In genomic region chr6:87772597-87773530, GRCh38 we compare ENCODE assay signal across 1 cellular context.
TF ChIP-seq lines count a peak whose summit lies in the region.

No MANE protein-coding gene starts in this region.

TF ChIP-seq in HepG2, 621 proteins besides CTCF, POLR2A, EP300 and RAD21 (continued from another document and continues in another):
- TF ChIP-seq SNAPC4 (CRISPR knock-in tag; IDR thresholded peaks at IDR 0.05) (no peak), ZNF570 (CRISPR knock-in tag; IDR thresholded peaks at IDR 0.05; ENCODE audit: borderline replicate concordance) (no peak), TBX2 (CRISPR knock-in tag; IDR thresholded peaks at IDR 0.05; ENCODE audit: borderline replicate concordance) (peak; percentile 76), GATAD2A (CRISPR knock-in tag; IDR thresholded peaks at IDR 0.05) (peak; percentile 81; the same call in 1 of the 2 replicates), ZNF253 (CRISPR knock-in tag; IDR thresholded peaks at IDR 0.05; ENCODE audit: borderline replicate concordance) (no peak), ASH2L (IDR thresholded peaks at IDR 0.05; ENCODE audit: insufficient read length, low read depth, low read length) (peak; percentile 40), ZSCAN29 (CRISPR knock-in tag; conservative IDR thresholded peaks at IDR 0.05) (0 out of 2 replicates have a peak, but pooled peaks have one; percentile 46), SAP130 (CRISPR knock-in tag; IDR thresholded peaks at IDR 0.05; ENCODE audit: low read depth) (peak; percentile 17), NFYB (CRISPR knock-in tag; IDR thresholded peaks at IDR 0.05) (peak; percentile 68), MLXIP (CRISPR knock-in tag; IDR thresholded peaks at IDR 0.05; ENCODE audit: borderline replicate concordance) (no peak), ZNF7 (CRISPR knock-in tag; IDR thresholded peaks at IDR 0.05) (peak; percentile 7; the same call in 1 of the 2 replicates), SOX13 (IDR thresholded peaks at IDR 0.05) (peak; percentile 69; the same call in 1 of the 2 replicates), SOX13 (CRISPR knock-in tag; conservative IDR thresholded peaks at IDR 0.05 in 1 of 2, IDR thresholded peaks at IDR 0.05 in 1 of 2) (peak in 1 of 2 experiments; percentile 99; a peak in 2 of 4 replicates), RARA (CRISPR knock-in tag; IDR thresholded peaks at IDR 0.05) (peak; percentile 75), ZNF124 (CRISPR knock-in tag; IDR thresholded peaks at IDR 0.05) (no peak), DRAP1 (CRISPR knock-in tag; IDR thresholded peaks at IDR 0.05) (0 out of 2 replicates have a peak, but pooled peaks have one; percentile 16), ZBTB4 (CRISPR knock-in tag; IDR thresholded peaks at IDR 0.05; ENCODE audit: borderline replicate concordance) (0 out of 2 replicates have a peak, but pooled peaks have one; percentile 31), ZNF687 (CRISPR knock-in tag; IDR thresholded peaks at IDR 0.05) (peak; percentile 15; the same call in 1 of the 2 replicates), THRA (CRISPR knock-in tag; IDR thresholded peaks at IDR 0.05; ENCODE audit: borderline replicate concordance) (0 out of 2 replicates have a peak, but pooled peaks have one; percentile 29), BCL6 (CRISPR knock-in tag; IDR thresholded peaks at IDR 0.05) (peak; percentile 78), SMAD1 (CRISPR knock-in tag; IDR thresholded peaks at IDR 0.05; ENCODE audit: borderline replicate concordance, low read depth) (0 out of 2 replicates have a peak, but pooled peaks have one; percentile 49), ZNF292 (CRISPR knock-in tag; IDR thresholded peaks at IDR 0.05; ENCODE audit: borderline replicate concordance, low read depth) (peak; percentile 80; the same call in 1 of the 2 replicates), RBFOX2 (IDR thresholded peaks at IDR 0.05; ENCODE audit: low read depth, low read length) (no peak), ELF4 (CRISPR knock-in tag; IDR thresholded peaks at IDR 0.05; ENCODE audit: borderline replicate concordance) (peak; percentile 66; the same call in 1 of the 2 replicates), GMEB1 (CRISPR knock-in tag; IDR thresholded peaks at IDR 0.05; ENCODE audit: borderline replicate concordance) (no peak), ZNF652 (CRISPR knock-in tag; IDR thresholded peaks at IDR 0.05; ENCODE audit: borderline replicate concordance, low read depth) (peak; percentile 66; the same call in 1 of the 2 replicates), GPN1 (CRISPR knock-in tag; IDR thresholded peaks at IDR 0.05; ENCODE audit: borderline replicate concordance) (no peak), ZNF567 (CRISPR knock-in tag; IDR thresholded peaks at IDR 0.05; ENCODE audit: borderline replicate concordance) (peak; percentile 74; the same call in 1 of the 2 replicates), RXRA (CRISPR knock-in tag; IDR thresholded peaks at IDR 0.05) (peak; percentile 64; the same call in 1 of the 2 replicates), ZNF614 (CRISPR knock-in tag; IDR thresholded peaks at IDR 0.05; ENCODE audit: borderline replicate concordance) (peak; percentile 48; the same call in 1 of the 2 replicates), THYN1 (CRISPR knock-in tag; IDR thresholded peaks at IDR 0.05; ENCODE audit: borderline replicate concordance, low read depth) (no peak), PAXIP1 (CRISPR knock-in tag; conservative IDR thresholded peaks at IDR 0.05) (peak; percentile 80)
